Comparison of ENCODE assay signal across 18 cellular contexts in the genomic region with DNA sequence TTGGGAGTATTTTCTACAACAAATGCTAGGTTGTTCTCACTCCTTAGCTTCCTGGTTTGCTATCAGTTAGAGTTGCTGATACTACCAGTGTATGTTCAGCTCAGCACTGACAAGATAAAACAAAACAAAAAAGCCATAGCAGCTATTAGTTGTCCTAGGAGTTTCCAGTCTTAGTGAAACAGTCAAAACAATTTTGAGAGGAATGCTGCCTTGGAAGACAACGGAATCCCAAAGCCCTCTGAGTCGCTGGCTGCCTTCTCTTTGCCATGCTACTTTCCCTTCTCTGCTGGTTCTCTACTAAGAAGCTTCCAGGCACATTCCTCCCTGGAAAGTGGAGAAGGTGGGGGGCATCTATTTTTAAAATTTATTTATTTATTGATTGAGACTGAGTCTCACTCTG. TPM values are rescaled to one million over a fixed set of nuclear protein-coding genes. Genes with fewer than 3 reads are reported as not detected.
DNase-seq lines count a peak whose midpoint lies in the region; ATAC-seq, FAIRE-seq and TF ChIP-seq lines count a peak whose summit lies in the region.
"Had no signal": no experiment of that assay in that cellular context is flagged by ENCODE, and none has a peak within 500 bp of the region (broad histone marks: within the 10 kb centered on the region; RNA-seq: fewer than 3 reads in every experiment).

No MANE protein-coding gene starts in this region.

- peak; percentile 26 for DNase-seq in AG08395 (ENCODE audit: low spot score)
- peak; percentile 52 for DNase-seq in GM23248
- DNase-seq in K562 (ENCODE audit: extremely low read depth in 1 of 4, low spot score in 3 of 4), result no peak
- peak; percentile 25 for DNase-seq in mesenchymal stem cell
- no peak for DNase-seq in effector CD8-positive, alpha-beta T cell (lab: John Stamatoyannopoulos, UW)
- DNase-seq in activated CD4-positive, alpha-beta T cell treated with anti-CD3 and anti-CD28 coated beads, Interleukin-2, amount 50 U/mL, for 1 hour, result no peak
- DNase-seq: BE2C; CD4-positive, alpha-beta memory T cell; DND-41; KG1; NCI-H1105; NCI-H1694 treated with DMSO at 0.1 percent for 48 hours; SHP77 had no signal

- peak; percentile 11 for FAIRE-seq in K562 (lab: Jason Lieb, UNC)
- FAIRE-seq: A204.1 had no signal

- H3K4me3 ChIP-seq in GM23248 (0 out of 2 replicates have a peak overlapping the region, but pooled peaks have one; percentile 13), K562 (no peak overlapping the region), mesenchymal stem cell (ENCODE audit: insufficient read depth in 1 of 2, low read depth in 1 of 2, low read length in 2 of 2) (no peak overlapping the region)

- no peak overlapping the region for H4K91ac ChIP-seq in mesenchymal stem cell (ENCODE audit: low read length)

- H2BK15ac ChIP-seq in mesenchymal stem cell (ENCODE audit: low read depth, poor library complexity, severe bottlenecking), result no peak overlapping the region

- H2AK5ac ChIP-seq in mesenchymal stem cell (ENCODE audit: low read length, severe bottlenecking), result no peak overlapping the region

- no TSS peak for BruUV-seq in K562 (replicated peaks; lab: Mats Ljungman, UMichigan)

- H2BK120ac ChIP-seq in mesenchymal stem cell (ENCODE audit: low read depth, low read length), result no peak overlapping the region

- H2AFZ ChIP-seq in GM23248 (peak overlapping the region; percentile 66), K562 (ENCODE audit: low read depth, low read length) (peak overlapping the region; percentile 89), mesenchymal stem cell (ENCODE audit: low read depth, low read length) (no peak overlapping the region)

- H3K27ac ChIP-seq in GM23248 (no peak overlapping the region), K562 (ENCODE audit: extremely low read depth, low read depth, low read length) (no peak overlapping the region), mesenchymal stem cell (ENCODE audit: low read length, poor library complexity, severe bottlenecking) (no peak overlapping the region)
- H3K27ac ChIP-seq: HL-60 had no signal

- TF ChIP-seq RAD21 in K562 (CRISPR knock-in tag; conservative IDR thresholded peaks at IDR 0.05 in 1 of 2, IDR thresholded peaks at IDR 0.05 in 1 of 2), result no peak

- H3K4me1 ChIP-seq in GM23248 (ENCODE audit: insufficient read depth), result peaks cover 18% of the 10 kb centered on the region
- H3K4me1 ChIP-seq in K562 (replicated peaks in 1 of 2; ENCODE audit: control insufficient read depth in 2 of 2, insufficient read depth in 2 of 2, low read length in 2 of 2), result peaks cover 3 to 17% of the 10 kb centered on the region in 2 experiments; a peak in 2 of 5 replicates
- no peaks in the 10 kb centered on the region for H3K4me1 ChIP-seq in mesenchymal stem cell (ENCODE audit: control insufficient read depth, insufficient read depth, low read depth, low read length)
- H3K4me1 ChIP-seq: BE2C had no signal

- H3K9me1 ChIP-seq in K562 (ENCODE audit: control insufficient read depth, insufficient read depth, low read length), result no peaks in the 10 kb centered on the region

- POLR2A ChIA-PET in K562 (lab: Yijun Ruan, JAX), result interaction anchor here (0.5 to 1.0 kb wide), 4 partner anchors 14 to 280 kb away, joined by 3 to 4 read pairs (median 3); partner anchors contain the start of genes ATP6V0E1 and DUSP1

- H3K27me3 ChIP-seq in GM23248 (replicated peaks; ENCODE audit: insufficient read depth), result no peaks in the 10 kb centered on the region
- no peaks in the 10 kb centered on the region for H3K27me3 ChIP-seq in K562 (ENCODE audit: control insufficient read depth in 2 of 2, insufficient read depth in 2 of 2, low read length in 2 of 2)
- H3K27me3 ChIP-seq in mesenchymal stem cell (ENCODE audit: control insufficient read depth in 1 of 2, insufficient read depth in 1 of 2, low read length in 2 of 2), result no peaks in the 10 kb centered on the region

- no peaks in the 10 kb centered on the region for H4K20me1 ChIP-seq in GM23248 (ENCODE audit: insufficient read depth)
- no peaks in the 10 kb centered on the region for H4K20me1 ChIP-seq in K562 (replicated peaks; ENCODE audit: control insufficient read depth, insufficient read depth, low read length)

- ATAC-seq in K562, result peak; percentile 11; the same call in 1 of the 3 replicates
- no peak for ATAC-seq in HG03342 (IDR thresholded peaks at IDR 0.05; ENCODE audit: unreplicated experiment)
- ATAC-seq in HG03565 (IDR thresholded peaks at IDR 0.05; ENCODE audit: unreplicated experiment), result no peak
- ATAC-seq: Panc1 had no signal

- H3K36me3 ChIP-seq in GM23248 (ENCODE audit: low read depth) (no peaks in the 10 kb centered on the region), K562 (ENCODE audit: control insufficient read depth, insufficient read depth, low read length) (no peaks in the 10 kb centered on the region), mesenchymal stem cell (ENCODE audit: control insufficient read depth in 1 of 2, insufficient read depth in 2 of 2, low read depth in 1 of 2, low read length in 2 of 2) (no peaks in the 10 kb centered on the region)
- H3K36me3 ChIP-seq: BE2C had no signal

- no peaks in the 10 kb centered on the region for H3K79me1 ChIP-seq in mesenchymal stem cell (replicated peaks; ENCODE audit: low read length, poor library complexity, severe bottlenecking)

- H3K4ac ChIP-seq in mesenchymal stem cell (ENCODE audit: low read depth in 1 of 2, low read length in 2 of 2), result no peak overlapping the region

- H3F3A ChIP-seq in GM23248 (ENCODE audit: insufficient read depth), result 0 out of 2 replicates have a peak, but pooled peaks cover 6% of the 10 kb centered on the region

- no peak overlapping the region for H3K18ac ChIP-seq in mesenchymal stem cell (ENCODE audit: low read depth in 1 of 2, low read length in 2 of 2)

- H2BK5ac ChIP-seq in mesenchymal stem cell (ENCODE audit: low read depth, low read length, poor library complexity, severe bottlenecking), result no peak overlapping the region

- no peak for TF ChIP-seq CTCF in K562 (IDR thresholded peaks at IDR 0.05 in 2 of 3, conservative IDR thresholded peaks at IDR 0.05 in 1 of 3; ENCODE audit: insufficient read depth in 2 of 3, low read depth in 1 of 3, low read length in 3 of 3)

- intact Hi-C loops in K562 (cut with micrococcal nuclease), result no loop called here

- no peak for TF ChIP-seq EP300 in K562 (IDR thresholded peaks at IDR 0.05; ENCODE audit: low read length)

- 50 to 55% methylated on average over 2 of the region's 2 CpGs for WGBS in GM23248 (ENCODE audit: low coverage in 1 of 2, low lambda C conversion rate in 2 of 2, missing lambda C conversion rate in 2 of 2), 2 experiments
- WGBS in K562 (ENCODE audit: insufficient coverage, low coverage, missing lambda C conversion rate), result 38% methylated on average over 2 of the region's 2 CpGs
- WGBS in mesenchymal stem cell, result 58% methylated on average over 2 of the region's 2 CpGs

- H3K9me3 ChIP-seq in GM23248 (ENCODE audit: low read depth) (no peaks in the 10 kb centered on the region), K562 (replicated peaks; ENCODE audit: control insufficient read depth, insufficient read depth, low read depth, low read length) (no peaks in the 10 kb centered on the region), mesenchymal stem cell (ENCODE audit: control insufficient read depth, low read length) (no peaks in the 10 kb centered on the region)
- H3K9me3 ChIP-seq: BE2C had no signal

- H3K9ac ChIP-seq in GM23248 (0 out of 2 replicates have a peak overlapping the region, but pooled peaks have one; percentile 6), K562 (ENCODE audit: insufficient read depth in 1 of 2, low read depth in 2 of 2, low read length in 2 of 2) (no peak overlapping the region), mesenchymal stem cell (ENCODE audit: low read length) (peak overlapping the region; percentile 18)

- in situ Hi-C loops in GM23248 (cut with MboI) (no loop called here), K562 (cut with MboI) (no loop called here)

- H3K4me2 ChIP-seq in GM23248 (ENCODE audit: unreplicated experiment) (peak overlapping the region; percentile 44), K562 (ENCODE audit: insufficient read depth, low read length) (peak overlapping the region; percentile 57; the same call in 1 of the 2 replicates), mesenchymal stem cell (ENCODE audit: low read length, poor library complexity, severe bottlenecking) (no peak overlapping the region)

- H3K23ac ChIP-seq in mesenchymal stem cell (ENCODE audit: low read length in 2 of 2), result no peak overlapping the region

- CTCF ChIA-PET in K562 (lab: Yijun Ruan, JAX; ENCODE audit: low intra/inter-chr PET ratio), result no interaction called here

- TF ChIP-seq POLR2A in K562 (conservative IDR thresholded peaks at IDR 0.05), result no peak

- no peaks in the 10 kb centered on the region for H3K9me2 ChIP-seq in GM23248 (ENCODE audit: insufficient read depth)

- no peak overlapping the region for H4K8ac ChIP-seq in mesenchymal stem cell (ENCODE audit: low read length)

- H3K14ac ChIP-seq in mesenchymal stem cell (ENCODE audit: low read length in 2 of 2), result no peak overlapping the region

- H3K79me2 ChIP-seq in GM23248 (ENCODE audit: insufficient read depth) (no peaks in the 10 kb centered on the region), K562 (ENCODE audit: control insufficient read depth, insufficient read depth, low read length) (no peaks in the 10 kb centered on the region)

- H2BK12ac ChIP-seq in mesenchymal stem cell (ENCODE audit: low read length in 2 of 2), result no peak overlapping the region

RNA-seq across cellular contexts. Expression of gene CREBRF, which starts 5.4 kb away (rescaled TPM):
- 10.0 and 14.6 TPM in 2 replicates for total RNA-seq in GM23248 (2014; rRNA removed; shearing (Covaris generic))
- polyA plus RNA-seq in GM23248 (2016; fragmentation: Nextera tagmentation; extraction: Ambion mirVana) (3.2 and 3.5 TPM in 2 replicates), K562 (2011; rRNA removed) (4.7 and 4.9 TPM in 2 replicates), K562 (2014; fragmentation: Illumina TruSeq; extraction: Trizol) (2.4 and 4.8 TPM in 2 replicates), K562 (2014; fragmentation: Nextera tagmentation; extraction: Ambion mirVana) (1 to 10 TPM; 1.1 to 1.3 TPM), K562 (2014; rRNA removed) (2.0 and 2.8 TPM in 2 replicates)
- total RNA-seq in K562 (2011; cell fraction: chromatin; rRNA removed; ENCODE audit: low replicate concordance), result 11.5 and 33.0 TPM in 2 replicates
- 7.8 and 10.5 TPM in 2 replicates for total RNA-seq in K562 (2011; cell fraction: nucleolus; rRNA removed)
- total RNA-seq in K562 (2011; cell fraction: nucleoplasm; rRNA removed), result 14.4 and 25.6 TPM in 2 replicates
- total RNA-seq in K562 (2014; rRNA removed) (3.2 and 3.6 TPM in 2 replicates), K562 (2014; rRNA removed; fragmentation: Illumina TruSeq; extraction: Trizol) (4.5 and 6.1 TPM in 2 replicates), K562 (2015; rRNA removed; fragmentation: Illumina TruSeq; extraction: Trizol) (2.9 and 3.1 TPM in 2 replicates), K562 (2021) (3.8 TPM in 2 replicates)
- 0.85 and 1.8 TPM in 2 replicates for polyA plus RNA-seq in K562 (2011; cell fraction: cytosol; rRNA removed)
- 8.7 and 9.9 TPM in 2 replicates for polyA plus RNA-seq in K562 (2011; cell fraction: nucleus; rRNA removed)
- polyA plus RNA-seq in K562 (2012), result 2.0 and 5.1 TPM in 2 replicates
- 10.9 and 15.9 TPM in 2 replicates for polyA minus RNA-seq in K562 (2011; rRNA and poly(A)+ RNA removed)
- polyA minus RNA-seq in K562 (2011; cell fraction: cytosol; rRNA and poly(A)+ RNA removed), result 4.4 and 4.5 TPM in 2 replicates
- 7.5 and 10.6 TPM in 2 replicates for polyA minus RNA-seq in K562 (2011; cell fraction: nucleus; rRNA and poly(A)+ RNA removed)
- polyA plus RNA-seq in mesenchymal stem cell (2013, experiment 1 of 2), result 10.4 TPM
- 9.7 TPM for polyA plus RNA-seq in mesenchymal stem cell (2013, experiment 2 of 2)

Comparison
In these comparisons a context has a peak if more than half of its experiments do, and no peak if none do; other contexts are left out.
1. DNase-seq: peak in AG08395 (single experiment), GM23248 (single experiment) and mesenchymal stem cell (single experiment); none in K562 (0 of 4), effector CD8-positive, alpha-beta T cell (single experiment) and activated CD4-positive, alpha-beta T cell treated with anti-CD3 and anti-CD28 coated beads, Interleukin-2, amount 50 U/mL, for 1 hour (single experiment).
2. H3K9ac ChIP-seq: peak in GM23248 (single experiment) and mesenchymal stem cell (single experiment); none in K562 (0 of 2).